Comparison of ENCODE assay signal across 22 cellular contexts in the genomic region with DNA sequence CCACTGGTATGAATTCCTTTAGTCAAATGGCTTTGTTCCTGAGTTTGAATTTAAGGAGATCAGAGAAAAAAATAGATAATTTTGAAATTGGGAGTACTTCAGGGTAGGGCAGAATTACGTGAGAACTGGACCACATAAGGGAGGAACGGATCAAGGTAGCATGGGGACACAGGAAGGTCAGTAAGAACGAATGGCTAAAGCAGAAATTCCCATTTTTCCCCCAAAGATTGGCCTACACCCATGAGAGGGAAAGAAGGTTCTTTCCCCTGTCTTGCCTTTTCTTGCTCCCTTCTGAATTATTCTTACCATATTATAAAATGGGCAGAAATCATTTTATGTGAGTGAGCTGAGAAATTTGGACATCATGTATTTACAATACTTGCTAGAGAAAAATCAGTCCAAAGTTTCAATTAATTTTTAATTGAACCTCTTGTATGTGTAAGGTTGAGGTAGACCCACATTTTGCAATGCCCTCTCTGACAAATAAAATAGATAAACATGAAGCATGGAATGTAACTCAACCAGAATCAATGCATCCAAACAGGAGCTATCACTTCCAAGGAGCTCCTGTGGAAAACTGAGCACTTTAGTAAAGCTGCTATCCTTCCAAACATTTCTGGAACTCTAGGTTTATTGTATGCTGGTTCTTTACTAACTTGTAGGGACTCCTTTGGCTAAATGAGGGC.
DNase-seq lines count a peak whose midpoint lies in the region; ATAC-seq and TF ChIP-seq lines count a peak whose summit lies in the region.
"Had no signal": no experiment of that assay in that cellular context is flagged by ENCODE, and none has a peak within 500 bp of the region (broad histone marks: within the 10 kb centered on the region; RNA-seq: fewer than 3 reads in every experiment).

No MANE protein-coding gene starts in this region.

- H3K4me3 Mint-ChIP-seq in MCF 10A (ENCODE audit: unreplicated experiment) (no peak overlapping the region), progenitor cell of endocrine pancreas (ENCODE audit: low read depth) (no peak overlapping the region)
- no peak overlapping the region for H3K4me3 Mint-ChIP-seq in activated naive CD4-positive, alpha-beta T cell treated with anti-CD3 and anti-CD28 coated beads, Interleukin-2, amount 10 ng/mL, durations not matched to agents 7 days and 5 days
- H3K4me3 Mint-ChIP-seq: CD14-positive monocyte; CD4-positive, alpha-beta T cell; CD8-positive, alpha-beta memory T cell; HFFc6 had no signal

- WGBS in mammary epithelial cell (ENCODE audit: low coverage, missing lambda C conversion rate), result 97% methylated on average over 3 of the region's 3 CpGs
- 22% methylated on average over 3 of the region's 3 CpGs for WGBS in right lobe of liver (ENCODE audit: insufficient coverage, low coverage, low lambda C conversion rate, missing lambda C conversion rate)
- WGBS in right cardiac atrium, result 91% methylated on average over 3 of the region's 3 CpGs

- TF ChIP-seq CTCF in MCF 10A (IDR thresholded peaks at IDR 0.05; ENCODE audit: unreplicated experiment) (no peak), mammary epithelial cell (conservative IDR thresholded peaks at IDR 0.05 in 1 of 2, IDR thresholded peaks at IDR 0.05 in 1 of 2; ENCODE audit: extremely low read depth in 1 of 2, insufficient read depth in 1 of 2, low read depth in 1 of 2, low read length in 2 of 2) (no peak), right lobe of liver (IDR thresholded peaks at IDR 0.05) (no peak), progenitor cell of endocrine pancreas (IDR thresholded peaks at IDR 0.05; ENCODE audit: unreplicated experiment) (no peak)

- H3K4me1 Mint-ChIP-seq in MCF 10A (ENCODE audit: insufficient read depth, unreplicated experiment) (no peaks in the 10 kb centered on the region), progenitor cell of endocrine pancreas (ENCODE audit: low read depth) (peaks cover 10% of the 10 kb centered on the region)
- no peaks in the 10 kb centered on the region for H3K4me1 Mint-ChIP-seq in activated naive CD4-positive, alpha-beta T cell treated with anti-CD3 and anti-CD28 coated beads, Interleukin-2, amount 10 ng/mL, durations not matched to agents 7 days and 5 days
- H3K4me1 Mint-ChIP-seq: CD14-positive monocyte; CD8-positive, alpha-beta memory T cell had no signal

- no peak for TF ChIP-seq POLR2A in right lobe of liver (IDR thresholded peaks at IDR 0.05)

- H3K9me3 Mint-ChIP-seq in MCF 10A (ENCODE audit: unreplicated experiment) (no peaks in the 10 kb centered on the region), progenitor cell of endocrine pancreas (ENCODE audit: low read depth) (no peaks in the 10 kb centered on the region)
- H3K9me3 Mint-ChIP-seq in activated naive CD4-positive, alpha-beta T cell treated with anti-CD3 and anti-CD28 coated beads, Interleukin-2, amount 10 ng/mL, durations not matched to agents 7 days and 5 days, result no peaks in the 10 kb centered on the region
- H3K9me3 Mint-ChIP-seq: CD14-positive monocyte; CD4-positive, alpha-beta T cell; CD8-positive, alpha-beta memory T cell; HFFc6 had no signal

- no peaks in the 10 kb centered on the region for H3K79me2 ChIP-seq in mammary epithelial cell (ENCODE audit: insufficient read depth, low read length)

- H3K27me3 ChIP-seq in mammary epithelial cell (ENCODE audit: insufficient read depth, low read length) (no peaks in the 10 kb centered on the region), HUES6 (ENCODE audit: control insufficient read depth, insufficient read depth, low read length) (no peaks in the 10 kb centered on the region), right lobe of liver (no peaks in the 10 kb centered on the region), right cardiac atrium (ENCODE audit: control insufficient read depth, insufficient read depth) (no peaks in the 10 kb centered on the region)
- H3K27me3 ChIP-seq: BE2C; BLaER1 treated with 17β-estradiol and CSF1 and Interleukin-3, amounts not matched to agents 10 nM and 100 nM had no signal

- DNase-seq in MCF 10A (ENCODE audit: unreplicated experiment) (no peak), mammary epithelial cell (no peak), right lobe of liver (no peak), progenitor cell of endocrine pancreas (ENCODE audit: low spot score, unreplicated experiment) (no peak), right cardiac atrium (no peak)
- no peak for DNase-seq in activated naive CD4-positive, alpha-beta T cell treated with anti-CD3 and anti-CD28 coated beads, Interleukin-2, amount 10 ng/mL, durations not matched to agents 7 days and 5 days
- DNase-seq: AML-193; BE2C; CD4-positive, alpha-beta T cell; CD8-positive, alpha-beta memory T cell; DMS 273 treated with DMSO at 0.1 percent for 48 hours; DMS79; EL; GF-D8; GM23248; HFFc6 had no signal

- H3K27ac Mint-ChIP-seq in MCF 10A (ENCODE audit: low read depth, unreplicated experiment) (peak overlapping the region; percentile 46), progenitor cell of endocrine pancreas (peak overlapping the region; percentile 32)
- no peak overlapping the region for H3K27ac Mint-ChIP-seq in activated naive CD4-positive, alpha-beta T cell treated with anti-CD3 and anti-CD28 coated beads, Interleukin-2, amount 10 ng/mL, durations not matched to agents 7 days and 5 days
- H3K27ac Mint-ChIP-seq: CD14-positive monocyte; CD4-positive, alpha-beta T cell; HFFc6 had no signal

- H3K4me3 ChIP-seq in mammary epithelial cell (replicated peaks in 1 of 3; ENCODE audit: insufficient read depth in 1 of 3, low read depth in 2 of 3, low read length in 3 of 3) (no peak overlapping the region), HUES6 (ENCODE audit: low read depth, low read length) (no peak overlapping the region), right lobe of liver (no peak overlapping the region), right cardiac atrium (ENCODE audit: low read length) (no peak overlapping the region)
- H3K4me3 ChIP-seq: BLaER1 treated with 17β-estradiol and CSF1 and Interleukin-3, amounts not matched to agents 10 nM and 100 nM; GM23248; HAP-1 had no signal

- H3K9me3 ChIP-seq in mammary epithelial cell (replicated peaks; ENCODE audit: insufficient read depth, low read length), result no peaks in the 10 kb centered on the region
- H3K9me3 ChIP-seq in HUES6 (ENCODE audit: control insufficient read depth, insufficient read depth, low read depth, low read length), result no peaks in the 10 kb centered on the region
- no peaks in the 10 kb centered on the region for H3K9me3 ChIP-seq in right lobe of liver
- H3K9me3 ChIP-seq in right cardiac atrium (ENCODE audit: control insufficient read depth, low read length), result no peaks in the 10 kb centered on the region
- H3K9me3 ChIP-seq: BE2C; BLaER1 treated with 17β-estradiol and CSF1 and Interleukin-3, amounts not matched to agents 10 nM and 100 nM; HAP-1 had no signal

- no TSS peak for BruUV-seq in MCF 10A (replicated peaks; lab: Mats Ljungman, UMichigan)
- BruUV-seq in mammary epithelial cell (replicated peaks; lab: Mats Ljungman, UMichigan), result no TSS peak

- H3K9ac ChIP-seq in mammary epithelial cell (ENCODE audit: insufficient read depth, low read length) (no peak overlapping the region), HUES6 (ENCODE audit: low read length) (no peak overlapping the region)
- H3K9ac ChIP-seq: BLaER1 treated with 17β-estradiol and CSF1 and Interleukin-3, amounts not matched to agents 10 nM and 100 nM; GM23248 had no signal

- H3K36me3 Mint-ChIP-seq in MCF 10A (ENCODE audit: insufficient read depth, unreplicated experiment) (peaks cover 7% of the 10 kb centered on the region), progenitor cell of endocrine pancreas (ENCODE audit: insufficient read depth) (peaks cover 8% of the 10 kb centered on the region)
- H3K36me3 Mint-ChIP-seq in activated naive CD4-positive, alpha-beta T cell treated with anti-CD3 and anti-CD28 coated beads, Interleukin-2, amount 10 ng/mL, durations not matched to agents 7 days and 5 days, result peaks cover 7% of the 10 kb centered on the region
- H3K36me3 Mint-ChIP-seq: CD14-positive monocyte had no signal

- H2AFZ ChIP-seq in mammary epithelial cell (ENCODE audit: low read depth, low read length), result no peak overlapping the region
- H2AFZ ChIP-seq: GM23248 had no signal

- in situ Hi-C loops in mammary epithelial cell (cut with MboI; ENCODE audit: low sequenced_read_pairs in 2 of 2), result no loop called here

- dilution Hi-C loops in mammary epithelial cell (cut with HindIII; ENCODE audit: low sequenced_read_pairs), result no loop called here

- POLR2A ChIA-PET in MCF 10A (lab: Yijun Ruan, JAX), result interaction anchor here (0.6 kb wide), 1 partner anchor 67 kb away, joined by 4 read pairs; no protein-coding TSS in a partner anchor

- H3K27me3 Mint-ChIP-seq in MCF 10A (ENCODE audit: insufficient read depth, unreplicated experiment) (no peaks in the 10 kb centered on the region), progenitor cell of endocrine pancreas (no peaks in the 10 kb centered on the region)
- no peaks in the 10 kb centered on the region for H3K27me3 Mint-ChIP-seq in activated naive CD4-positive, alpha-beta T cell treated with anti-CD3 and anti-CD28 coated beads, Interleukin-2, amount 10 ng/mL, durations not matched to agents 7 days and 5 days
- H3K27me3 Mint-ChIP-seq: CD4-positive, alpha-beta T cell had no signal

- peaks cover 6% of the 10 kb centered on the region for H3K36me3 ChIP-seq in mammary epithelial cell (ENCODE audit: insufficient read depth, low read length)
- no peaks in the 10 kb centered on the region for H3K36me3 ChIP-seq in HUES6 (ENCODE audit: control insufficient read depth, insufficient read depth, low read length)
- H3K36me3 ChIP-seq in right lobe of liver, result no peaks in the 10 kb centered on the region
- H3K36me3 ChIP-seq: BLaER1 treated with 17β-estradiol and CSF1 and Interleukin-3, amounts not matched to agents 10 nM and 100 nM; HAP-1 had no signal

- no peak overlapping the region for H3K4me2 ChIP-seq in mammary epithelial cell (ENCODE audit: insufficient read depth, low read depth, low read length)
- H3K4me2 ChIP-seq: BLaER1 treated with 17β-estradiol and CSF1 and Interleukin-3, amounts not matched to agents 10 nM and 100 nM had no signal

- H4K20me1 ChIP-seq in mammary epithelial cell (ENCODE audit: insufficient read depth, low read length), result no peaks in the 10 kb centered on the region
- H4K20me1 ChIP-seq: BLaER1 treated with 17β-estradiol and CSF1 and Interleukin-3, amounts not matched to agents 10 nM and 100 nM had no signal

- CTCF ChIA-PET in MCF 10A (lab: Yijun Ruan, JAX), result interaction anchor here (0.9 to 2.3 kb wide), 2 partner anchors 15 to 115 kb away, joined by 5 to 11 read pairs; no protein-coding TSS in a partner anchor
- CTCF ChIA-PET in mammary epithelial cell (lab: Charles Lee; ENCODE audit: low non-redundant PET), result no interaction called here
- CTCF ChIA-PET in activated naive CD4-positive, alpha-beta T cell treated with anti-CD3 and anti-CD28 coated beads, Interleukin-2, amount 10 ng/mL, durations not matched to agents 7 days and 5 days (lab: Charles Lee), result no interaction called here

- ATAC-seq in right lobe of liver, result peak; percentile 70 to 95 (median 91)
- no peak for ATAC-seq in GM19324 (IDR thresholded peaks at IDR 0.05; ENCODE audit: low FRiP score, unreplicated experiment)
- ATAC-seq in right cardiac atrium, result no peak

- H3K27ac ChIP-seq in mammary epithelial cell (ENCODE audit: insufficient read depth, low read depth, low read length) (no peak overlapping the region), HUES6 (ENCODE audit: low read depth, low read length) (0 out of 2 replicates have a peak overlapping the region, but pooled peaks have one; percentile 19), right lobe of liver (peak overlapping the region in 1 of 3 donors; percentile 61), right cardiac atrium (ENCODE audit: low read length) (no peak overlapping the region)
- H3K27ac ChIP-seq: 22Rv1; BLaER1 treated with 17β-estradiol and CSF1 and Interleukin-3, amounts not matched to agents 10 nM and 100 nM; GM23248 had no signal

- H3K4me1 ChIP-seq in mammary epithelial cell (ENCODE audit: insufficient read depth, low read length) (no peaks in the 10 kb centered on the region), HUES6 (ENCODE audit: control insufficient read depth, insufficient read depth, low read length) (no peaks in the 10 kb centered on the region; the same call in 1 of the 2 replicates), right lobe of liver (peaks cover 0 to 10% (median 2%) of the 10 kb centered on the region in 4 donors), right cardiac atrium (ENCODE audit: control insufficient read depth, insufficient read depth, low read length) (no peaks in the 10 kb centered on the region)
- H3K4me1 ChIP-seq: BLaER1 treated with 17β-estradiol and CSF1 and Interleukin-3, amounts not matched to agents 10 nM and 100 nM; HAP-1 had no signal

- intact Hi-C loops in MCF 10A (cut with micrococcal nuclease), result no loop called here
- intact Hi-C loops in mammary epithelial cell (cut with micrococcal nuclease), result no loop called here
- intact Hi-C loops in right lobe of liver (cut with DNase I), result no loop called here
- intact Hi-C loops in right cardiac atrium (cut with DNase I), result no loop called here

Comparison
In these comparisons a context has a peak if more than half of its experiments do, and no peak if none do; other contexts are left out.
1. ATAC-seq: peak in right lobe of liver (4 of 4); none in GM19324 (single experiment) and right cardiac atrium (0 of 2).